ENCODE assay signal across 18 cellular contexts in genomic region chr20:38844963-38845362, GRCh38. TPM values are rescaled to one million over a fixed set of nuclear protein-coding genes. Genes with fewer than 3 reads are reported as not detected.
DNase-seq lines count a peak whose midpoint lies in the region; ATAC-seq and TF ChIP-seq lines count a peak whose summit lies in the region.
"Had no signal": no experiment of that assay in that cellular context is flagged by ENCODE, and none has a peak within 500 bp of the region (broad histone marks: within the 10 kb centered on the region; RNA-seq: fewer than 3 reads in every experiment).

No MANE protein-coding gene starts in this region.

- CTCF ChIA-PET in activated CD8-positive, alpha-beta T cell treated with anti-CD3 and anti-CD28 coated beads, Interleukin-2, amount 10 ng/mL, durations not matched to agents 7 days and 5 days (lab: Charles Lee): interaction anchor here (1.2 to 3.4 kb wide), 3 partner anchors 11 to 30 kb away, joined by 4 to 17 read pairs (median 7); no protein-coding TSS in a partner anchor
- CTCF ChIA-PET in naive thymus-derived CD4-positive, alpha-beta T cell (lab: Charles Lee): no interaction called here
- CTCF ChIA-PET in Calu3 (lab: Charles Lee): interaction anchor here (0.6 kb wide), 1 partner anchor 17 kb away, joined by 6 read pairs; no protein-coding TSS in a partner anchor

- no peaks in the 10 kb centered on the region for H3K27me3 ChIP-seq in CD4-positive, CD25-positive, alpha-beta regulatory T cell (ENCODE audit: control insufficient read depth, insufficient read depth, low read length)
- H3K27me3 ChIP-seq in naive thymus-derived CD4-positive, alpha-beta T cell (ENCODE audit: control insufficient read depth in 2 of 2, insufficient read depth in 2 of 2, low read length in 2 of 2): no peaks in the 10 kb centered on the region
- H3K27me3 ChIP-seq: right atrium auricular region had no signal

- H3K4me1 ChIP-seq in CD4-positive, CD25-positive, alpha-beta regulatory T cell (ENCODE audit: control insufficient read depth, insufficient read depth, low read length, poor library complexity, severe bottlenecking): peaks cover 63% of the 10 kb centered on the region
- peaks cover 43 to 70% of the 10 kb centered on the region in 2 donors for H3K4me1 ChIP-seq in naive thymus-derived CD4-positive, alpha-beta T cell (ENCODE audit: control insufficient read depth in 2 of 2, insufficient read depth in 2 of 2, low read length in 2 of 2)
- H3K4me1 ChIP-seq: right atrium auricular region had no signal

- no peaks in the 10 kb centered on the region for H3K36me3 ChIP-seq in CD4-positive, CD25-positive, alpha-beta regulatory T cell (ENCODE audit: control insufficient read depth, insufficient read depth, low read length)
- H3K36me3 ChIP-seq in naive thymus-derived CD4-positive, alpha-beta T cell (ENCODE audit: control insufficient read depth in 2 of 3, insufficient read depth in 3 of 3, low read length in 3 of 3): no peaks in the 10 kb centered on the region
- H3K36me3 ChIP-seq: MG63, right atrium auricular region had no signal

- no TSS peak for BruUV-seq in Calu3 (replicated peaks; lab: Mats Ljungman, UMichigan)

- no peaks in the 10 kb centered on the region for H3K27me3 Mint-ChIP-seq in CD4-positive, CD25-positive, alpha-beta regulatory T cell
- H3K27me3 Mint-ChIP-seq in activated CD8-positive, alpha-beta T cell treated with anti-CD3 and anti-CD28 coated beads, Interleukin-2, amount 10 ng/mL, durations not matched to agents 7 days and 5 days (ENCODE audit: low read depth): no peaks in the 10 kb centered on the region
- no peaks in the 10 kb centered on the region for H3K27me3 Mint-ChIP-seq in naive thymus-derived CD4-positive, alpha-beta T cell
- peaks cover 68% of the 10 kb centered on the region for H3K27me3 Mint-ChIP-seq in Calu3 (ENCODE audit: unreplicated experiment)

- no peak for ATAC-seq in CD4-positive, CD25-positive, alpha-beta regulatory T cell (ENCODE audit: low read depth in 2 of 2)
- peak; percentile 38 for ATAC-seq in activated CD8-positive, alpha-beta T cell treated with anti-CD3 and anti-CD28 coated beads, Interleukin-2, amount 10 ng/mL, durations not matched to agents 7 days and 5 days
- ATAC-seq in naive thymus-derived CD4-positive, alpha-beta T cell: no peak
- ATAC-seq: left colon had no signal

- H3K9me3 Mint-ChIP-seq in CD4-positive, CD25-positive, alpha-beta regulatory T cell: peaks cover 0 to 2% (median 0%) of the 10 kb centered on the region in 7 donors
- no peaks in the 10 kb centered on the region for H3K9me3 Mint-ChIP-seq in activated CD8-positive, alpha-beta T cell treated with anti-CD3 and anti-CD28 coated beads, Interleukin-2, amount 10 ng/mL, durations not matched to agents 7 days and 5 days (ENCODE audit: insufficient read depth)
- peaks cover 0 to 7% (median 0%) of the 10 kb centered on the region in 11 donors for H3K9me3 Mint-ChIP-seq in naive thymus-derived CD4-positive, alpha-beta T cell
- no peaks in the 10 kb centered on the region for H3K9me3 Mint-ChIP-seq in Calu3 (ENCODE audit: low read depth, unreplicated experiment)
- H3K9me3 Mint-ChIP-seq: HFFc6 had no signal

- H3K27ac Mint-ChIP-seq in CD4-positive, CD25-positive, alpha-beta regulatory T cell: peak overlapping the region; percentile 54 to 99 (median 95)
- H3K27ac Mint-ChIP-seq in activated CD8-positive, alpha-beta T cell treated with anti-CD3 and anti-CD28 coated beads, Interleukin-2, amount 10 ng/mL, durations not matched to agents 7 days and 5 days: peak overlapping the region; percentile 88
- H3K27ac Mint-ChIP-seq in naive thymus-derived CD4-positive, alpha-beta T cell: peak overlapping the region in 8 of 9 donors; percentile 6 to 94 (median 60)
- no peak overlapping the region for H3K27ac Mint-ChIP-seq in Calu3 (ENCODE audit: unreplicated experiment)
- H3K27ac Mint-ChIP-seq: HFFc6 had no signal

- intact Hi-C loops in naive thymus-derived CD4-positive, alpha-beta T cell (cut with micrococcal nuclease): loop anchor here (5.0 kb wide), 2 partner anchors 32 to 47 kb away; no protein-coding TSS in a partner anchor
- intact Hi-C loops in Calu3 (cut with micrococcal nuclease; ENCODE audit: unreplicated experiment): no loop called here

- H3K4me3 ChIP-seq in CD4-positive, CD25-positive, alpha-beta regulatory T cell (ENCODE audit: low read depth, low read length): peak overlapping the region; percentile 78
- no peak overlapping the region for H3K4me3 ChIP-seq in naive thymus-derived CD4-positive, alpha-beta T cell (ENCODE audit: low read length)
- H3K4me3 ChIP-seq: MG63, right atrium auricular region had no signal

- POLR2A ChIA-PET in activated CD8-positive, alpha-beta T cell treated with anti-CD3 and anti-CD28 coated beads, Interleukin-2, amount 10 ng/mL, durations not matched to agents 7 days and 5 days (lab: Charles Lee): interaction anchor here (5.2 kb wide), 1 partner anchor 39 kb away, joined by 37 read pairs; the partner anchor contains the start of gene PPP1R16B
- POLR2A ChIA-PET in naive thymus-derived CD4-positive, alpha-beta T cell (lab: Charles Lee): interaction anchor here (1.0 kb wide), 1 partner anchor 30 kb away, joined by 4 read pairs; no protein-coding TSS in a partner anchor

- peak in 1 of 3 donors; percentile 58 for DNase-seq in CD4-positive, CD25-positive, alpha-beta regulatory T cell
- DNase-seq in DMS 273 treated with DMSO at 0.1 percent for 48 hours (lab: John Stamatoyannopoulos, UW) (peak; percentile 47), NCI-H774 (lab: John Stamatoyannopoulos, UW) (no peak), NCI-H345 (lab: John Stamatoyannopoulos, UW) (no peak), Calu3 (no peak)
- DNase-seq in activated CD8-positive, alpha-beta T cell treated with anti-CD3 and anti-CD28 coated beads, Interleukin-2, amount 10 ng/mL, durations not matched to agents 7 days and 5 days: peak; percentile 40
- peak in 2 of 9 donors; percentile 20 to 30 for DNase-seq in naive thymus-derived CD4-positive, alpha-beta T cell
- DNase-seq: anterior cingulate cortex, cerebellar nuclear complex, DMS153, foreskin fibroblast, HFFc6, left colon, MG63, NCI-H526, occipital lobe, SK-N-SH had no signal

- peaks cover 58 to 98% (median 75%) of the 10 kb centered on the region in 4 donors for H3K4me1 Mint-ChIP-seq in CD4-positive, CD25-positive, alpha-beta regulatory T cell
- peaks cover 75% of the 10 kb centered on the region for H3K4me1 Mint-ChIP-seq in activated CD8-positive, alpha-beta T cell treated with anti-CD3 and anti-CD28 coated beads, Interleukin-2, amount 10 ng/mL, durations not matched to agents 7 days and 5 days (ENCODE audit: low read depth)
- peaks cover 44 to 90% (median 81%) of the 10 kb centered on the region in 7 donors for H3K4me1 Mint-ChIP-seq in naive thymus-derived CD4-positive, alpha-beta T cell
- no peaks in the 10 kb centered on the region for H3K4me1 Mint-ChIP-seq in Calu3 (ENCODE audit: low read depth, unreplicated experiment)

- H3K27ac ChIP-seq in CD4-positive, CD25-positive, alpha-beta regulatory T cell (ENCODE audit: insufficient read depth, low read length, poor library complexity, severe bottlenecking): peak overlapping the region; percentile 95
- no peak overlapping the region for H3K27ac ChIP-seq in naive thymus-derived CD4-positive, alpha-beta T cell (ENCODE audit: low read depth, low read length)
- H3K27ac ChIP-seq: right atrium auricular region had no signal

- no peaks in the 10 kb centered on the region for H3K9me3 ChIP-seq in CD4-positive, CD25-positive, alpha-beta regulatory T cell (ENCODE audit: control insufficient read depth in 2 of 2, low read length in 2 of 2)
- no peaks in the 10 kb centered on the region for H3K9me3 ChIP-seq in naive thymus-derived CD4-positive, alpha-beta T cell (ENCODE audit: control insufficient read depth in 2 of 3, low read length in 3 of 3)
- H3K9me3 ChIP-seq: MG63, right atrium auricular region, SK-N-SH had no signal

- H3K36me3 Mint-ChIP-seq in CD4-positive, CD25-positive, alpha-beta regulatory T cell: peaks cover 21% of the 10 kb centered on the region
- H3K36me3 Mint-ChIP-seq in activated CD8-positive, alpha-beta T cell treated with anti-CD3 and anti-CD28 coated beads, Interleukin-2, amount 10 ng/mL, durations not matched to agents 7 days and 5 days (ENCODE audit: low read depth): peaks cover 68% of the 10 kb centered on the region
- peaks cover 5 to 56% (median 13%) of the 10 kb centered on the region in 5 donors for H3K36me3 Mint-ChIP-seq in naive thymus-derived CD4-positive, alpha-beta T cell
- H3K36me3 Mint-ChIP-seq in Calu3 (ENCODE audit: insufficient read depth, unreplicated experiment): no peaks in the 10 kb centered on the region

- peak overlapping the region; percentile 49 to 87 (median 78) for H3K4me3 Mint-ChIP-seq in CD4-positive, CD25-positive, alpha-beta regulatory T cell
- peak overlapping the region; percentile 47 for H3K4me3 Mint-ChIP-seq in activated CD8-positive, alpha-beta T cell treated with anti-CD3 and anti-CD28 coated beads, Interleukin-2, amount 10 ng/mL, durations not matched to agents 7 days and 5 days
- H3K4me3 Mint-ChIP-seq in naive thymus-derived CD4-positive, alpha-beta T cell: peak overlapping the region in 9 of 10 donors; percentile 42 to 82 (median 62)
- H3K4me3 Mint-ChIP-seq in Calu3 (ENCODE audit: low read depth, unreplicated experiment): no peak overlapping the region
- H3K4me3 Mint-ChIP-seq: HFFc6 had no signal

- no peak for TF ChIP-seq CTCF in Calu3 (IDR thresholded peaks at IDR 0.05; ENCODE audit: unreplicated experiment)

RNA-seq across cellular contexts. Expression of gene PPP1R16B, which starts 39.5 kb away (rescaled TPM):
- total RNA-seq in CD4-positive, CD25-positive, alpha-beta regulatory T cell: 84.1 TPM
- 10 to 100 TPM; 16.5 to 26.8 (median 25.0) TPM for polyA plus RNA-seq in CD4-positive, CD25-positive, alpha-beta regulatory T cell
- total RNA-seq in activated CD8-positive, alpha-beta T cell treated with anti-CD3 and anti-CD28 coated beads, Interleukin-2, amount 10 ng/mL, durations not matched to agents 7 days and 5 days: 10 to 100 TPM; 63.4 to 65.1 TPM
- 10 to 100 TPM; 20.8 to 75.4 (median 22.0) TPM for total RNA-seq in naive thymus-derived CD4-positive, alpha-beta T cell
- polyA plus RNA-seq in naive thymus-derived CD4-positive, alpha-beta T cell: 10 to 100 TPM; 11.4 to 19.8 TPM
- 0.10 TPM in 1 of 2 replicates, not detected in the other for total RNA-seq in Calu3 (2022)
- total RNA-seq: HFFc6 had no signal

Comparison
In these comparisons a context has a peak if more than half of its experiments do, and no peak if none do; other contexts are left out.
1. DNase-seq: peak in DMS 273 treated with DMSO at 0.1 percent for 48 hours (single experiment) and activated CD8-positive, alpha-beta T cell treated with anti-CD3 and anti-CD28 coated beads, Interleukin-2, amount 10 ng/mL, durations not matched to agents 7 days and 5 days (single experiment); none in NCI-H774 (single experiment), NCI-H345 (single experiment) and Calu3 (single experiment).
2. RNA of gene PPP1R16B, which starts 39.5 kb away (total RNA-seq): 84.1 TPM in CD4-positive, CD25-positive, alpha-beta regulatory T cell (single experiment), 63.4 to 65.1 TPM in activated CD8-positive, alpha-beta T cell treated with anti-CD3 and anti-CD28 coated beads, Interleukin-2, amount 10 ng/mL, durations not matched to agents 7 days and 5 days and 20.8 to 75.4 TPM in naive thymus-derived CD4-positive, alpha-beta T cell; 0.10 TPM in Calu3; every median in the first group is over 10 times any median in the second.